ENCODE assay signal across 16 cellular contexts in the genomic region with DNA sequence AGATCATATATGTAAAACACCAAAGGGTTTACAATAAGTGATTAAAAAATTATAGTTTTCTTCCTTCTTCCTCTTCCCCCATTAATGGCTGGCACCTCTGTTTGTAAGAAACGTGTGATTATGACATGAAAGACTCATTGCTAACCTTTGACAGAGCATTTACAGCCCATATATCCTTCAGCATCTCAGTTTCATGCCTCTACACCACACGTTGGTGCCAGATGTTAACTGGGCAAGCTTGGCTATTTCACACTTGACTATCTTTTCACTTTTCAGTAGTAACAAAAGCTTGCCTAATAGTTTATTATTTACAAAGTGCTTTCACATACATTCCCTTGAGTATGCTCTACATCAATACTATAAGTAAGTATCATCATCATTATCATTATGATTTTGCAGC.
DNase-seq lines count a peak whose midpoint lies in the region; ATAC-seq and TF ChIP-seq lines count a peak whose summit lies in the region.
"Had no signal": no experiment of that assay in that cellular context is flagged by ENCODE, and none has a peak within 500 bp of the region (broad histone marks: within the 10 kb centered on the region; RNA-seq: fewer than 3 reads in every experiment).

No MANE protein-coding gene starts in this region.

- H3K27me3 ChIP-seq in thyroid gland: no peaks in the 10 kb centered on the region
- H3K27me3 ChIP-seq: BLaER1 treated with 17β-estradiol and CSF1 and Interleukin-3, amounts not matched to agents 10 nM and 100 nM had no signal

- DNase-seq in RPMI7951 (ENCODE audit: low read depth) (peak; percentile 38), foreskin fibroblast (peak; percentile 45 to 65), thyroid gland (no peak), HCEC 1CT (no peak)
- DNase-seq: AML-193; Caco-2; Calu3; CD4-positive, alpha-beta T cell; CD8-positive, alpha-beta T cell; DMS79 treated with DMSO at 0.1 percent for 48 hours; GF-D8 had no signal

- no peak for TF ChIP-seq CTCF in foreskin fibroblast (IDR thresholded peaks at IDR 0.05; ENCODE audit: low read depth, low read length)
- TF ChIP-seq CTCF in thyroid gland (IDR thresholded peaks at IDR 0.05): no peak

- 70 to 81% methylated on average over 2 of the region's 2 CpGs for WGBS in thyroid gland, 2 donors

- no peak for TF ChIP-seq POLR2A in thyroid gland (IDR thresholded peaks at IDR 0.05)

- ATAC-seq in GM21515 (IDR thresholded peaks at IDR 0.05; ENCODE audit: unreplicated experiment): no peak
- ATAC-seq: A549; CD8-positive, alpha-beta T cell had no signal

- peaks cover 0 to 12% of the 10 kb centered on the region in 2 donors for H3K4me1 ChIP-seq in thyroid gland
- H3K4me1 ChIP-seq: A549, Caco-2 had no signal

- intact Hi-C loops in thyroid gland (cut with DNase I): no loop called here

- H3K36me3 ChIP-seq in thyroid gland: no peaks in the 10 kb centered on the region
- H3K36me3 ChIP-seq: BLaER1 treated with 17β-estradiol and CSF1 and Interleukin-3, amounts not matched to agents 10 nM and 100 nM had no signal

- H3K27ac ChIP-seq in thyroid gland: peak overlapping the region in 2 of 3 donors; percentile 5 to 31
- H3K27ac ChIP-seq: 22Rv1; A549; BLaER1 treated with 17β-estradiol and CSF1 and Interleukin-3, amounts not matched to agents 10 nM and 100 nM; C4-2B had no signal

- H3K4me3 ChIP-seq in foreskin fibroblast (ENCODE audit: low read depth in 1 of 2, low read length in 2 of 2) (no peak overlapping the region), thyroid gland (replicated peaks in 1 of 3) (no peak overlapping the region)
- H3K4me3 ChIP-seq: A549; BLaER1 treated with 17β-estradiol and CSF1 and Interleukin-3, amounts not matched to agents 10 nM and 100 nM had no signal

- no peaks in the 10 kb centered on the region for H3K9me3 ChIP-seq in thyroid gland
- H3K9me3 ChIP-seq: A549; BLaER1 treated with 17β-estradiol and CSF1 and Interleukin-3, amounts not matched to agents 10 nM and 100 nM; Caco-2 had no signal

Comparison
In these comparisons a context has a peak if more than half of its experiments do, and no peak if none do; other contexts are left out.
1. DNase-seq: peak in RPMI7951 (single experiment) and foreskin fibroblast (2 of 2); none in thyroid gland (0 of 2) and HCEC 1CT (single experiment).